In genomic region chr20:63356931-63357879, GRCh38 we compare ENCODE assay signal across 22 cellular contexts. TPM values are rescaled to one million over a fixed set of nuclear protein-coding genes. Genes with fewer than 3 reads are reported as not detected.
DNase-seq lines count a peak whose midpoint lies in the region; ATAC-seq and TF ChIP-seq lines count a peak whose summit lies in the region.
"Had no signal": no experiment of that assay in that cellular context is flagged by ENCODE, and none has a peak within 500 bp of the region (broad histone marks: within the 10 kb centered on the region; RNA-seq: fewer than 3 reads in every experiment).

No MANE protein-coding gene starts in this region.

- CTCF ChIA-PET in CD4-positive, alpha-beta memory T cell (lab: Charles Lee; ENCODE audit: partially characterized antibody): no interaction called here

- H3K4me1 ChIP-seq in right atrium auricular region (peaks cover 0 to 31% of the 10 kb centered on the region in 2 donors), left ventricle myocardium inferior (peaks cover 43% of the 10 kb centered on the region), osteoblast (ENCODE audit: insufficient read depth, low read length) (no peaks in the 10 kb centered on the region)
- H3K4me1 ChIP-seq in CD4-positive, alpha-beta memory T cell (ENCODE audit: insufficient read depth, low read length): no peaks in the 10 kb centered on the region
- H3K4me1 ChIP-seq: HAP-1 had no signal

- no peak for TF ChIP-seq CTCF in right atrium auricular region (IDR thresholded peaks at IDR 0.05)
- TF ChIP-seq CTCF in left ventricle myocardium inferior (IDR thresholded peaks at IDR 0.05; ENCODE audit: borderline replicate concordance): no peak
- TF ChIP-seq CTCF in osteoblast (IDR thresholded peaks at IDR 0.05; ENCODE audit: extremely low read depth, low read depth, low read length): no peak
- TF ChIP-seq CTCF in nephron progenitor cell (IDR thresholded peaks at IDR 0.05): no peak

- peaks cover 0 to 8% of the 10 kb centered on the region in 2 donors for H3K27me3 ChIP-seq in right atrium auricular region
- H3K27me3 ChIP-seq in left ventricle myocardium inferior (ENCODE audit: low read depth): peaks cover 63% of the 10 kb centered on the region
- H3K27me3 ChIP-seq in osteoblast (ENCODE audit: insufficient read depth, low read length): no peaks in the 10 kb centered on the region
- H3K27me3 ChIP-seq in CD4-positive, alpha-beta memory T cell (ENCODE audit: insufficient read depth, low read length): no peaks in the 10 kb centered on the region

- H3K4me2 ChIP-seq in osteoblast (ENCODE audit: insufficient read depth, low read length): no peak overlapping the region
- H3K4me2 ChIP-seq: GM23338, KMS-11, SK-N-SH had no signal

- H3K9me3 Mint-ChIP-seq in nephron progenitor cell: no peaks in the 10 kb centered on the region
- H3K9me3 Mint-ChIP-seq in CD4-positive, alpha-beta memory T cell: no peaks in the 10 kb centered on the region
- H3K9me3 Mint-ChIP-seq: CD4-positive, alpha-beta T cell; IgD-negative memory B cell had no signal

- peaks cover 43% of the 10 kb centered on the region for H3K27me3 Mint-ChIP-seq in nephron progenitor cell (ENCODE audit: low read depth, poor library complexity)
- H3K27me3 Mint-ChIP-seq in CD4-positive, alpha-beta memory T cell: peaks cover 1 to 4% of the 10 kb centered on the region in 2 donors

- H3K27ac ChIP-seq in right atrium auricular region: no peak overlapping the region
- H3K27ac ChIP-seq in left ventricle myocardium inferior (replicated peaks): peak overlapping the region; percentile 33
- no peak overlapping the region for H3K27ac ChIP-seq in osteoblast (ENCODE audit: low read depth, low read length)
- H3K27ac ChIP-seq in CD4-positive, alpha-beta memory T cell (ENCODE audit: low read depth, low read length): no peak overlapping the region
- H3K27ac ChIP-seq: KMS-11 had no signal

- no peaks in the 10 kb centered on the region for H3K36me3 ChIP-seq in right atrium auricular region
- H3K36me3 ChIP-seq in left ventricle myocardium inferior: no peaks in the 10 kb centered on the region
- no peaks in the 10 kb centered on the region for H3K36me3 ChIP-seq in osteoblast (ENCODE audit: insufficient read depth, low read length)
- H3K36me3 ChIP-seq in CD4-positive, alpha-beta memory T cell (ENCODE audit: insufficient read depth, low read length): no peaks in the 10 kb centered on the region
- H3K36me3 ChIP-seq: HAP-1 had no signal

- peak; percentile 64 for ATAC-seq in Right ventricle myocardium superior (ENCODE audit: poor library complexity)
- ATAC-seq: GM23338 had no signal

- H3K9me3 ChIP-seq in right atrium auricular region: no peaks in the 10 kb centered on the region
- no peaks in the 10 kb centered on the region for H3K9me3 ChIP-seq in left ventricle myocardium inferior (replicated peaks)
- no peaks in the 10 kb centered on the region for H3K9me3 ChIP-seq in osteoblast (ENCODE audit: low read depth, low read length)
- no peaks in the 10 kb centered on the region for H3K9me3 ChIP-seq in CD4-positive, alpha-beta memory T cell (ENCODE audit: control insufficient read depth in 1 of 2, low read length in 2 of 2)
- H3K9me3 ChIP-seq: HAP-1, SK-N-SH had no signal

- H4K20me1 ChIP-seq in osteoblast (ENCODE audit: insufficient read depth, low read length): no peaks in the 10 kb centered on the region

- no peaks in the 10 kb centered on the region for H3K79me2 ChIP-seq in osteoblast (ENCODE audit: insufficient read depth, low read length)

- no peak overlapping the region for H3K27ac Mint-ChIP-seq in nephron progenitor cell
- H3K27ac Mint-ChIP-seq in CD4-positive, alpha-beta memory T cell: no peak overlapping the region
- H3K27ac Mint-ChIP-seq: CD4-positive, alpha-beta T cell; GM23338; HFFc6; IgD-negative memory B cell had no signal

- H3K36me3 Mint-ChIP-seq in nephron progenitor cell (ENCODE audit: low read depth): no peaks in the 10 kb centered on the region
- no peaks in the 10 kb centered on the region for H3K36me3 Mint-ChIP-seq in CD4-positive, alpha-beta memory T cell
- H3K36me3 Mint-ChIP-seq: IgD-negative memory B cell had no signal

- DNase-seq in Right ventricle myocardium superior: no peak
- DNase-seq in right atrium auricular region (ENCODE audit: low spot score): no peak
- DNase-seq in left ventricle myocardium inferior: no peak
- peak; percentile 86 for DNase-seq in osteoblast (ENCODE audit: insufficient read length, low spot score, missing footprints)
- no peak for DNase-seq in nephron progenitor cell
- DNase-seq in NCI-H2227 treated with DMSO at 0.1 percent for 48 hours (lab: John Stamatoyannopoulos, UW): no peak
- no peak for DNase-seq in CD4-positive, alpha-beta memory T cell
- DNase-seq: CD4-positive, alpha-beta T cell; HFFc6; MM.1S; NCI-H446 treated with DMSO at 0.1 percent for 48 hours; NCI-H526; NCI-H82; NK-92 treated with Interleukin-12 subunit alpha and Interleukin-12 subunit beta, amount 100 ng/mL, for 24 hours; PC-3; SIG-M5; SK-N-SH had no signal

- H3K4me3 ChIP-seq in right atrium auricular region (no peak overlapping the region), left ventricle myocardium inferior (no peak overlapping the region), osteoblast (ENCODE audit: insufficient read depth, low read length) (no peak overlapping the region)
- H3K4me3 ChIP-seq in CD4-positive, alpha-beta memory T cell (ENCODE audit: low read length in 2 of 2): no peak overlapping the region
- H3K4me3 ChIP-seq: GM23338, HAP-1 had no signal

- H2AFZ ChIP-seq in osteoblast (ENCODE audit: low read length): no peak overlapping the region
- H2AFZ ChIP-seq: GM23338 had no signal

- POLR2A ChIA-PET in CD4-positive, alpha-beta memory T cell (lab: Charles Lee; ENCODE audit: partially characterized antibody): no interaction called here

- no peak overlapping the region for H3K4me3 Mint-ChIP-seq in nephron progenitor cell
- H3K4me3 Mint-ChIP-seq in CD4-positive, alpha-beta memory T cell: no peak overlapping the region
- H3K4me3 Mint-ChIP-seq: CD4-positive, alpha-beta T cell; GM23338; HFFc6; IgD-negative memory B cell had no signal

- peaks cover 11% of the 10 kb centered on the region for H3K4me1 Mint-ChIP-seq in nephron progenitor cell
- H3K4me1 Mint-ChIP-seq in CD4-positive, alpha-beta memory T cell: no peaks in the 10 kb centered on the region
- H3K4me1 Mint-ChIP-seq: IgD-negative memory B cell had no signal

- intact Hi-C loops in Right ventricle myocardium superior (cut with DNase I): no loop called here
- intact Hi-C loops in left ventricle myocardium inferior (cut with micrococcal nuclease): no loop called here
- intact Hi-C loops in CD4-positive, alpha-beta memory T cell (cut with micrococcal nuclease): no loop called here

RNA-seq across cellular contexts. Expression of gene CHRNA4, which starts 3.9 kb away (rescaled TPM):
- total RNA-seq in Right ventricle myocardium superior: 1.5 TPM
- not detected for total RNA-seq in right atrium auricular region
- total RNA-seq in left ventricle myocardium inferior: 0.38 TPM
- total RNA-seq in osteoblast: not detected in 2 replicates
- total RNA-seq in CD4-positive, alpha-beta memory T cell: not detected
- not detected for polyA plus RNA-seq in CD4-positive, alpha-beta memory T cell
- total RNA-seq: CD4-positive, alpha-beta T cell; HFFc6; PC-3 had no signal
- polyA plus RNA-seq: BJ, IgD-negative memory B cell, SK-N-SH had no signal
